Comparison of ENCODE assay signal across 19 cellular contexts in genomic region chr17:66175892-66176291, GRCh38. TPM values are rescaled to one million over a fixed set of nuclear protein-coding genes. Genes with fewer than 3 reads are reported as not detected.
A peak's percentile ranks its signal among the peaks of the same experiment; 100 is the strongest.
DNase-seq lines count a peak whose midpoint lies in the region; TF ChIP-seq lines count a peak whose summit lies in the region.
"Had no signal": no experiment of that assay in that cellular context is flagged by ENCODE, and none has a peak within 500 bp of the region (broad histone marks: within the 10 kb centered on the region; RNA-seq: fewer than 3 reads in every experiment).

No MANE protein-coding gene starts in this region.

- POLR2A ChIA-PET in HEK293 (lab: Yijun Ruan, JAX), result interaction anchor here (0.6 kb wide), 1 partner anchor 602 kb away, joined by 3 read pairs; no protein-coding TSS in a partner anchor

- CTCF ChIA-PET in HEK293 (lab: Yijun Ruan, JAX), result interaction anchor here (0.6 to 1.5 kb wide), 5 partner anchors 9 to 944 kb away, joined by 3 to 4 read pairs (median 3); no protein-coding TSS in a partner anchor

- H3K27ac ChIP-seq in HEK293 (ENCODE audit: extremely low read depth, low read depth, low read length) (no peak overlapping the region), ovary (no peak overlapping the region)
- H3K27ac ChIP-seq: BLaER1 treated with 17β-estradiol and CSF1 and Interleukin-3, amounts not matched to agents 10 nM and 100 nM; RWPE1 had no signal

- TF ChIP-seq CTCF in HEK293 (tag by site-specific recombination; IDR thresholded peaks at IDR 0.05), result no peak
- TF ChIP-seq CTCF in ovary (IDR thresholded peaks at IDR 0.05), result no peak

- H3K4me3 ChIP-seq in HEK293 (ENCODE audit: low read depth, low read length) (no peak overlapping the region), ovary (no peak overlapping the region)
- H3K4me3 ChIP-seq: BLaER1 treated with 17β-estradiol and CSF1 and Interleukin-3, amounts not matched to agents 10 nM and 100 nM; GM12878 had no signal

- DNase-seq in NCI-H2196 (lab: John Stamatoyannopoulos, UW; ENCODE audit: unreplicated experiment), result peak; percentile 14
- no peak for DNase-seq in NCI-H2196 treated with DMSO at 0.1 percent for 48 hours (lab: John Stamatoyannopoulos, UW; ENCODE audit: unreplicated experiment)
- DNase-seq in NCI-H69 (lab: John Stamatoyannopoulos, UW), result peak; percentile 55
- DNase-seq in left kidney (ENCODE audit: low read depth, low spot score), result peak; percentile 22
- no peak for DNase-seq in ovary
- DNase-seq in RPMI8226, result no peak
- DNase-seq: Calu3; CD8-positive, alpha-beta T cell; GOT3; NCI-H1092 treated with DMSO at 0.1 percent for 48 hours; NCI-H2029; NCI-H526; SIG-M5; T1000 had no signal

- intact Hi-C loops in ovary (cut with DNase I), result no loop called here

- H3K36me3 ChIP-seq in HEK293 (ENCODE audit: control insufficient read depth in 2 of 2, insufficient read depth in 1 of 2, low read length in 2 of 2) (peaks cover 21 to 29% of the 10 kb centered on the region in 2 experiments), ovary (no peaks in the 10 kb centered on the region)

- no peaks in the 10 kb centered on the region for H3K9me3 ChIP-seq in HEK293 (ENCODE audit: control insufficient read depth, insufficient read depth, low read depth, low read length)
- no peaks in the 10 kb centered on the region for H3K9me3 ChIP-seq in ovary

- TF ChIP-seq EP300 in ovary (IDR thresholded peaks at IDR 0.05), result no peak

- 62 to 74% (median 69%) methylated on average over 1 of the region's 1 CpG for WGBS in ovary, 3 donors

- H3K4me1 ChIP-seq in HEK293 (ENCODE audit: control insufficient read depth, insufficient read depth, low read length) (peaks cover 18% of the 10 kb centered on the region), ovary (ENCODE audit: insufficient read depth) (no peaks in the 10 kb centered on the region)
- H3K4me1 ChIP-seq: BLaER1 treated with 17β-estradiol and CSF1 and Interleukin-3, amounts not matched to agents 10 nM and 100 nM had no signal

- TF ChIP-seq POLR2A in ovary (IDR thresholded peaks at IDR 0.05), result no peak

- H3K27me3 ChIP-seq in ovary, result no peaks in the 10 kb centered on the region
- H3K27me3 ChIP-seq: BLaER1 treated with 17β-estradiol and CSF1 and Interleukin-3, amounts not matched to agents 10 nM and 100 nM had no signal

TF ChIP-seq in HEK293, 187 proteins besides CTCF, POLR2A, EP300 and RAD21 (continues in another document):
- TF ChIP-seq ZSCAN30 (tag by site-specific recombination; IDR thresholded peaks at IDR 0.05), result 0 out of 2 replicates have a peak, but pooled peaks have one; percentile 22
- TF ChIP-seq ZNF561 (tag by site-specific recombination; IDR thresholded peaks at IDR 0.05; ENCODE audit: borderline replicate concordance), result 0 out of 2 replicates have a peak, but pooled peaks have one; percentile 49
- TF ChIP-seq ZNF48 (tag by site-specific recombination; IDR thresholded peaks at IDR 0.05), result no peak
- TF ChIP-seq ZNF513 (tag by site-specific recombination; IDR thresholded peaks at IDR 0.05), result no peak
- TF ChIP-seq ZNF596 (tag by site-specific recombination; IDR thresholded peaks at IDR 0.05), result 0 out of 2 replicates have a peak, but pooled peaks have one; percentile 13
- TF ChIP-seq ZBTB44 (tag by site-specific recombination; IDR thresholded peaks at IDR 0.05), result peak; percentile 85
- TF ChIP-seq ZNF654 (tag by site-specific recombination; IDR thresholded peaks at IDR 0.05; ENCODE audit: low read depth), result 0 out of 2 replicates have a peak, but pooled peaks have one; percentile 1
- peak; percentile 83 for TF ChIP-seq FEZF1 (tag by site-specific recombination; IDR thresholded peaks at IDR 0.05)
- TF ChIP-seq OSR2 (tag by site-specific recombination; IDR thresholded peaks at IDR 0.05), result peak; percentile 67
- no peak for TF ChIP-seq ZNF600 (tag by site-specific recombination; IDR thresholded peaks at IDR 0.05)
- no peak for TF ChIP-seq TCF7L2 (IDR thresholded peaks at IDR 0.05; ENCODE audit: borderline replicate concordance, low read depth, low read length)
- TF ChIP-seq BCL11A (tag by site-specific recombination; IDR thresholded peaks at IDR 0.05; ENCODE audit: low read depth), result peak; percentile 63; the same call in 1 of the 2 replicates
- TF ChIP-seq IKZF3 (tag by site-specific recombination; IDR thresholded peaks at IDR 0.05), result peak; percentile 21; the same call in 1 of the 2 replicates
- TF ChIP-seq ZNF366 (tag by site-specific recombination; conservative IDR thresholded peaks at IDR 0.05), result 0 out of 2 replicates have a peak, but pooled peaks have one; percentile 28
- TF ChIP-seq ZNF549 (tag by site-specific recombination; IDR thresholded peaks at IDR 0.05), result peak; percentile 55; the same call in 1 of the 2 replicates
- no peak for TF ChIP-seq ZNF404 (tag by site-specific recombination; IDR thresholded peaks at IDR 0.05)
- TF ChIP-seq KLF10 (tag by site-specific recombination; IDR thresholded peaks at IDR 0.05), result peak; percentile 48; the same call in 1 of the 2 replicates
- peak; percentile 66; the same call in 1 of the 2 replicates for TF ChIP-seq ZNF37A (tag by site-specific recombination; IDR thresholded peaks at IDR 0.05)
- no peak for TF ChIP-seq ZNF791 (tag by site-specific recombination; IDR thresholded peaks at IDR 0.05)
- no peak for TF ChIP-seq OVOL3 (tag by site-specific recombination; IDR thresholded peaks at IDR 0.05)
- TF ChIP-seq ZNF292 (tag by site-specific recombination; IDR thresholded peaks at IDR 0.05; ENCODE audit: borderline replicate concordance, low read depth), result no peak
- no peak for TF ChIP-seq ZNF426 (tag by site-specific recombination; IDR thresholded peaks at IDR 0.05)
- TF ChIP-seq GLIS1 (tag by site-specific recombination; IDR thresholded peaks at IDR 0.05), result 0 out of 2 replicates have a peak, but pooled peaks have one; percentile 8
- TF ChIP-seq ZNF621 (tag by site-specific recombination; IDR thresholded peaks at IDR 0.05), result no peak
- peak; percentile 10; the same call in 1 of the 2 replicates for TF ChIP-seq GLI2 (tag by site-specific recombination; IDR thresholded peaks at IDR 0.05; ENCODE audit: borderline replicate concordance, low read depth)
- TF ChIP-seq BCL6B (tag by site-specific recombination; IDR thresholded peaks at IDR 0.05), result 0 out of 2 replicates have a peak, but pooled peaks have one; percentile 46
- 0 out of 2 replicates have a peak, but pooled peaks have one; percentile 70 for TF ChIP-seq ZNF174 (tag by site-specific recombination; IDR thresholded peaks at IDR 0.05)
- no peak for TF ChIP-seq ZNF785 (tag by site-specific recombination; IDR thresholded peaks at IDR 0.05)
- no peak for TF ChIP-seq ZNF580 (tag by site-specific recombination; IDR thresholded peaks at IDR 0.05)

RNA-seq across cellular contexts. Expression of gene CEP112, which starts 16.0 kb away (rescaled TPM):
- total RNA-seq in ovary, result 10 to 100 TPM in 6 of 7 donors, 1 to 10 TPM in 1; 9.7 to 25.5 (median 17.6) TPM
- 10 to 100 TPM in 1 of 2 donors, 1 to 10 TPM in 1; 9.3 to 10.3 TPM for polyA plus RNA-seq in ovary

RNA-seq across cellular contexts. Expression of gene APOH, which starts 53.3 kb away (rescaled TPM):
- 1 to 10 TPM in 2 of 7 donors, under 1 TPM in 2, not detected in 3; 0.60 to 2.6 (median 1.1) TPM for total RNA-seq in ovary
- under 1 TPM in 1 of 2 donors, not detected in 1; 0.32 TPM for polyA plus RNA-seq in ovary
- total RNA-seq: Calu3; CD8-positive, alpha-beta T cell; T-helper 1 cell treated with Interleukin-12 subunit alpha and Interleukin-12 subunit beta and Interleukin-4 antibody, amounts not matched to agents 30 ng/mL and 1 ng/mL, for 36 hours had no signal
- polyA plus RNA-seq: GM12878 had no signal

Comparison
In these comparisons a context has a peak if more than half of its experiments do, and no peak if none do; other contexts are left out.
1. DNase-seq: peak in NCI-H2196 (single experiment), NCI-H69 (single experiment) and left kidney (single experiment); none in NCI-H2196 treated with DMSO at 0.1 percent for 48 hours (single experiment), ovary (0 of 5) and RPMI8226 (single experiment).